In the genomic region with DNA sequence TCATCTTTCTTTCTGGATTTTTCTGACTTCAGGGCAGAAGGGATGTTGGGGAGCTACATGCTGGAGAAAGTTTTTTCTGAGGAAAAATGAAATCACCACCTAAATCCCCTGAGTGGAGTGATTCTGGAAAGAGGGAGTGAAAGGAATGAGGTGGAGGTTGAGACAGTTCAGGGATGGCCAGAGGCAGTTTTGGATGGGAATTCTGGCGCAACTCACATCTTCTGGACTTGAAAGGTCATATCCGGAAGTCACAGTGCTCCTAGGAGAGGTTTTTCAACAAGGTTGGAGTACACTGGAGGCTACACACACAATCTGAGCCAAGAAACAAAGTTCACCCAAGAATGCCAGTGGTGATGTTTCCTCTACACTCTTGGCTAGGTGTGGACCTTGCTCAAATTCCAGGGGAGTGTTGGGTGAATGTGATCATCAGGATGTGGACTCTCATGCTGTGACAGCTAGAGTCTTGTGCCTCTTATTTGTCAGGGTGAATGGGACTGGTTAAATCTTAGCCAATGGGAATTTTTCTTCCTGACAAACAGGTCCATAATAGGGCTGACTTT, we compare ENCODE assay signal across 20 cellular contexts.
"Had no signal": no experiment of that assay in that cellular context is flagged by ENCODE, and none has a peak within 500 bp of the region (broad histone marks: within the 10 kb centered on the region; RNA-seq: fewer than 3 reads in every experiment).

No MANE protein-coding gene starts in this region.

- FAIRE-seq: colon, endometrium, keratinocyte had no signal

- H3K27ac ChIP-seq: cardiac muscle cell, lower lobe of right lung, SK-N-MC, suprapubic skin had no signal

- H3K36me3 ChIP-seq: cardiac muscle cell, lower lobe of right lung, suprapubic skin had no signal

- H3K4me1 Mint-ChIP-seq: T-cell had no signal

- H3K27me3 ChIP-seq: cardiac muscle cell, suprapubic skin had no signal

- H3K4me2 ChIP-seq: smooth muscle cell had no signal

- H3K4me3 Mint-ChIP-seq: activated naive CD4-positive, alpha-beta T cell treated with anti-CD3 and anti-CD28 coated beads for 36 hours; naive B cell; stimulated activated naive CD8-positive, alpha-beta T cell treated with anti-CD3 and anti-CD28 coated beads, Interleukin-15, Interleukin-2, amounts not matched to agents 100 ng/mL and 50 ng/mL, for 24 hours; T-cell had no signal

- DNase-seq: activated CD4-positive, CD25-positive, alpha-beta regulatory T cell treated with anti-CD3 and anti-CD28 coated beads, Interleukin-2, amount 50 U/mL, for 72 hours; activated naive CD4-positive, alpha-beta T cell treated with anti-CD3 and anti-CD28 coated beads for 36 hours; hippocampal formation; lower lobe of right lung; naive B cell; posterior cingulate gyrus; stimulated activated CD4-positive, alpha-beta T cell treated with anti-CD3 and anti-CD28 coated beads, Interleukin-4, amount 100 ng/mL, for 4 hours; stimulated activated CD8-positive, alpha-beta memory T cell treated with anti-CD3 and anti-CD28 coated beads, Interleukin-4, amount 100 ng/mL, for 48 hours; T-cell; T-helper 9 cell; trophoblast cell had no signal

- H3K27me3 Mint-ChIP-seq: naive B cell had no signal

- H3K9me3 Mint-ChIP-seq: activated naive CD4-positive, alpha-beta T cell treated with anti-CD3 and anti-CD28 coated beads for 36 hours; stimulated activated naive CD8-positive, alpha-beta T cell treated with anti-CD3 and anti-CD28 coated beads, Interleukin-15, Interleukin-2, amounts not matched to agents 100 ng/mL and 50 ng/mL, for 24 hours had no signal

- ATAC-seq: T-cell had no signal

- H3K27ac Mint-ChIP-seq: activated naive CD4-positive, alpha-beta T cell treated with anti-CD3 and anti-CD28 coated beads for 36 hours; activated T-helper 2 cell treated with anti-CD3 and anti-CD28 coated beads, Interferon-gamma antibody, Interleukin-2, Interleukin-4, amounts not matched to agents 10 μg/mL and 5 μg/mL and 100 μg/mL, durations not matched to agents 14 hours and 24 hours and 36 hours; naive B cell; stimulated activated naive CD8-positive, alpha-beta T cell treated with anti-CD3 and anti-CD28 coated beads, Interleukin-15, Interleukin-2, amounts not matched to agents 100 ng/mL and 50 ng/mL, for 24 hours; T-cell had no signal

- H3K36me3 Mint-ChIP-seq: naive B cell, T-cell had no signal

- H3K9me3 ChIP-seq: lower lobe of right lung, suprapubic skin had no signal

- H3K4me1 ChIP-seq: lower lobe of right lung, suprapubic skin had no signal

- H3K4me3 ChIP-seq: cardiac muscle cell, lower lobe of right lung, SK-N-MC, smooth muscle cell, suprapubic skin had no signal
